ENCODE assay signal across 15 cellular contexts in the genomic region with DNA sequence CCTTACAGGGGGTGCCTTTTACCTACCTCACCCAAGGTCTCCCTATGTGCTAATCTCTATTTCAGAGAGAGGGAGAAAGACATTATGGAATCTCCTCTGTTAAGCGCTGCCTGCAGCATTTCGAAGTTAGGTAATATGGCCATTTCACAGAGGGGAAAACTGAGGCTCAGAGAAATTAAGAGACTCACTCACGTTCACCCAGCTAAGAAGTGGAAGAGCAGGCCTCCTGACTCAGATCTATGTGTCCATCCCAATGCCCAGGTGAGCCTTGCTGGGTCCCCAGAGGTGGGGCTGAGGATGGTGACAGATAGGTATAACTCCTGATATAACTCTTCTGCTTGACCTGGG.
DNase-seq lines count a peak whose midpoint lies in the region; ATAC-seq and TF ChIP-seq lines count a peak whose summit lies in the region.
"Had no signal": no experiment of that assay in that cellular context is flagged by ENCODE, and none has a peak within 500 bp of the region (broad histone marks: within the 10 kb centered on the region; RNA-seq: fewer than 3 reads in every experiment).

No MANE protein-coding gene starts in this region.

- H3K4me3 ChIP-seq in ascending aorta (no peak overlapping the region), gastroesophageal sphincter (peak overlapping the region in 1 of 2 donors; percentile 10), transverse colon (no peak overlapping the region)

- DNase-seq in ascending aorta (ENCODE audit: low spot score in 2 of 2): no peak
- no peak for DNase-seq in osteocyte (ENCODE audit: extremely low spot score, unreplicated experiment)
- no peak for DNase-seq in transverse colon
- no peak for DNase-seq in SHP77 treated with DMSO at 0.1 percent for 48 hours (lab: John Stamatoyannopoulos, UW)
- DNase-seq in HuH-7.5 (ENCODE audit: low spot score): no peak
- DNase-seq: activated CD4-positive, alpha-beta T cell treated with anti-CD3 and anti-CD28 coated beads, Interleukin-2, amount 10 ng/mL, durations not matched to agents 24 days and 14 days; activated T-cell treated with anti-CD3 and anti-CD28 coated beads, Interleukin-2, amount 50 U/mL, for 48 hours; CD4-positive, alpha-beta memory T cell; GF-D8; NCI-H1048; NCI-H2227 treated with DMSO at 0.1 percent for 48 hours; stimulated activated naive CD4-positive, alpha-beta T cell treated with Interleukin-2 at 50 U/mL for 16 hours had no signal

- TF ChIP-seq POLR2A in gastroesophageal sphincter (IDR thresholded peaks at IDR 0.05) (no peak), transverse colon (IDR thresholded peaks at IDR 0.05) (no peak)

- H3K9me3 ChIP-seq in ascending aorta (peaks cover 0 to 10% of the 10 kb centered on the region in 2 donors), gastroesophageal sphincter (no peaks in the 10 kb centered on the region), transverse colon (peaks cover 0 to 4% of the 10 kb centered on the region in 2 donors)

- 71 to 93% methylated on average over 2 to 3 of the region's 3 CpGs for WGBS in gastroesophageal sphincter (ENCODE audit: low coverage in 1 of 2), 2 donors
- WGBS in transverse colon (ENCODE audit: low coverage in 1 of 2), 2 donors: 90 to 100% methylated on average over 1 to 3 of the region's 3 CpGs

- H3K27ac ChIP-seq in ascending aorta (peak overlapping the region; percentile 69 to 75), gastroesophageal sphincter (peak overlapping the region; percentile 85 to 92 (median 90)), transverse colon (peak overlapping the region; percentile 70 to 87 (median 82))

- in situ Hi-C loops in transverse colon (cut with MboI; ENCODE audit: low pct_ligation_motif_present in 1 of 4, low pct_unique_long_range_greater_than_20kb in 1 of 4, low sequenced_read_pairs in 3 of 4): no loop called here

- no peaks in the 10 kb centered on the region for H3K27me3 Mint-ChIP-seq in osteocyte (ENCODE audit: unreplicated experiment)
- H3K27me3 Mint-ChIP-seq: activated CD4-positive, alpha-beta T cell treated with anti-CD3 and anti-CD28 coated beads, Interleukin-2, amount 10 ng/mL, durations not matched to agents 24 days and 14 days had no signal

- intact Hi-C loops in ascending aorta (cut with DNase I): loop anchor here (5.0 kb wide), 2 partner anchors 181 to 231 kb away; a partner anchor contains a TSS
- intact Hi-C loops in transverse colon (cut with DNase I; ENCODE audit: low total_unique reads): loop anchor here (10.0 kb wide), 1 partner anchor 87 kb away; no protein-coding TSS in a partner anchor

- no peaks in the 10 kb centered on the region for H3K36me3 Mint-ChIP-seq in osteocyte (ENCODE audit: unreplicated experiment)
- H3K36me3 Mint-ChIP-seq: CD4-positive, alpha-beta memory T cell; memory B cell had no signal

- H3K9me3 Mint-ChIP-seq in osteocyte (ENCODE audit: unreplicated experiment): peaks cover 5% of the 10 kb centered on the region

- H3K27me3 ChIP-seq in ascending aorta (no peaks in the 10 kb centered on the region), gastroesophageal sphincter (no peaks in the 10 kb centered on the region), transverse colon (no peaks in the 10 kb centered on the region)

- ATAC-seq in gastroesophageal sphincter (no peak), HG03565 (IDR thresholded peaks at IDR 0.05; ENCODE audit: unreplicated experiment) (no peak)

- peaks cover 25% of the 10 kb centered on the region for H3K4me1 Mint-ChIP-seq in osteocyte (ENCODE audit: unreplicated experiment)
- H3K4me1 Mint-ChIP-seq: activated CD4-positive, alpha-beta T cell treated with anti-CD3 and anti-CD28 coated beads, Interleukin-2, amount 10 ng/mL, durations not matched to agents 24 days and 14 days; CD4-positive, alpha-beta memory T cell; memory B cell had no signal

- peak overlapping the region; percentile 82 for H3K27ac Mint-ChIP-seq in osteocyte (ENCODE audit: unreplicated experiment)
- H3K27ac Mint-ChIP-seq: activated CD4-positive, alpha-beta T cell treated with anti-CD3 and anti-CD28 coated beads, Interleukin-2, amount 10 ng/mL, durations not matched to agents 24 days and 14 days; CD4-positive, alpha-beta memory T cell; memory B cell had no signal

- TF ChIP-seq EP300 in gastroesophageal sphincter (IDR thresholded peaks at IDR 0.05) (no peak), transverse colon (IDR thresholded peaks at IDR 0.05; ENCODE audit: low read depth) (no peak)

- H3K36me3 ChIP-seq in ascending aorta (no peaks in the 10 kb centered on the region), gastroesophageal sphincter (no peaks in the 10 kb centered on the region), transverse colon (no peaks in the 10 kb centered on the region)

- TF ChIP-seq CTCF in ascending aorta (IDR thresholded peaks at IDR 0.05) (no peak), gastroesophageal sphincter (IDR thresholded peaks at IDR 0.05) (no peak), osteocyte (IDR thresholded peaks at IDR 0.05) (no peak), transverse colon (IDR thresholded peaks at IDR 0.05) (no peak)

- H3K4me1 ChIP-seq in ascending aorta (peaks cover 6 to 44% of the 10 kb centered on the region in 2 donors), gastroesophageal sphincter (peaks cover 25 to 88% (median 65%) of the 10 kb centered on the region in 3 donors), transverse colon (peaks cover 16 to 46% (median 27%) of the 10 kb centered on the region in 4 donors)

- H3K4me3 Mint-ChIP-seq in osteocyte (ENCODE audit: unreplicated experiment): no peak overlapping the region
- H3K4me3 Mint-ChIP-seq: activated CD4-positive, alpha-beta T cell treated with anti-CD3 and anti-CD28 coated beads, Interleukin-2, amount 10 ng/mL, durations not matched to agents 24 days and 14 days; CD4-positive, alpha-beta memory T cell; memory B cell had no signal
